8 cellular contexts compared by ENCODE assay signal in the genomic region with DNA sequence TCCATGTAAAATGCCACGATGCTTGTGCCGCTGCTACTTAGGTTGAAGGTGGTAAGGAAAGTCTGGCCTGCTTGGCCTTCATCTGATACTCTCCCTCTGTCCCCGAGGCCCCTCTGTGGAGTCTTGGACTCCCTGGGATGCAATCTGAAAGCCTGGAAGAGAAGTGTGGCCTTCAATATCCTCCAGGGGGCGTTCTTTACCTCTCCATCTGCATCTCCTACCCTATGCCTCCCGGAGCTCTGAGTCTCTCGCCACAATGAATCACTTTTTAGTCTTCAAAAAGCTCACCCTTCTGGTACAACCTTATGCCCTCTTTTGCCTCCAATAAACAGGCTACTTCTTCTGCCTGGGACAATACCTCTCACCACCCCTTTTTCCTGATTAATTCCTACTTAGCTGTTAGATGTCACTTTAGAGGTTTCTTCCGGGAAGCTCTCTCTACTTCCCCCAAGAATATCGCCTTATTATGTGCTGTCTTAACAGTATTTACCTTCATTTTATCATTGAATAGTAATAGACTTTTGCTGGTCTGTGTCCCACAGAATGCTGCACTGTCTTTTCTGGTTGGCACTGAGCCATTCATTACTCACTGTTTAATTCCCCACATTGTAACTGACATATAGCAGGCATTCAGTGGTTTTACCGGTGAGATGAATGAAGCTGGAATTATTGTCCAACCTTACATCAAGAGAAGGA. TPM values are rescaled to one million over a fixed set of nuclear protein-coding genes. Genes with fewer than 3 reads are reported as not detected.
A peak's percentile ranks its signal among the peaks of the same experiment; 100 is the strongest.
DNase-seq lines count a peak whose midpoint lies in the region; ATAC-seq and TF ChIP-seq lines count a peak whose summit lies in the region.

No MANE protein-coding gene starts in this region.

- peak overlapping the region; percentile 55 for H3K27ac ChIP-seq in VCaP

- POLR2A ChIA-PET in HEK293T (lab: Yijun Ruan, JAX), result interaction anchor here (1.5 to 2.0 kb wide), 2 partner anchors 14 to 101 kb away, joined by 4 to 6 read pairs; a partner anchor contains a TSS

- H3K4me3 ChIP-seq in choroid plexus epithelial cell (ENCODE audit: low read depth, low read length), result peak overlapping the region; percentile 5

- peak; percentile 88 for TF ChIP-seq CTCF in VCaP (conservative IDR thresholded peaks at IDR 0.05)
- peak; percentile 90 for TF ChIP-seq CTCF in choroid plexus epithelial cell (conservative IDR thresholded peaks at IDR 0.05; ENCODE audit: low read depth, low read length)

- CTCF ChIA-PET in HEK293T (lab: Yijun Ruan, JAX), result interaction anchor here (0.6 to 2.1 kb wide), 21 partner anchors 8 to 658 kb away, joined by 3 to 25 read pairs (median 4); no protein-coding TSS in a partner anchor

- DNase-seq in DMS79 treated with DMSO at 0.1 percent for 48 hours (lab: John Stamatoyannopoulos, UW), result peak; percentile 39
- DNase-seq in HEK293T (ENCODE audit: extremely low spot score), result peak; percentile 83
- DNase-seq in NCI-H2171 (lab: John Stamatoyannopoulos, UW), result peak; percentile 55
- DNase-seq in choroid plexus epithelial cell (ENCODE audit: low read depth), result peak; percentile 78
- DNase-seq in left lobe of liver (ENCODE audit: low spot score), result no peak
- DNase-seq in stimulated activated CD8-positive, alpha-beta memory T cell treated with anti-CD3 and anti-CD28 coated beads, Interleukin-12 subunit alpha, Interleukin-12 subunit beta, amount 100 ng/mL, for 1 hour (ENCODE audit: low read depth), result peak; percentile 13

- peak; percentile 90 for ATAC-seq in left lobe of liver
- ATAC-seq in HG02840 (IDR thresholded peaks at IDR 0.05; ENCODE audit: low FRiP score, unreplicated experiment), result no peak

TF ChIP-seq in HEK293T, 16 proteins besides CTCF, POLR2A, EP300 and RAD21:
- TF ChIP-seq ZNF384 (IDR thresholded peaks at IDR 0.05) (no peak), L3MBTL2 (conservative IDR thresholded peaks at IDR 0.05) (peak; percentile 22; the same call in 1 of the 2 replicates)

RNA-seq across cellular contexts. Expression of a gene that starts 13.9 kb away (rescaled TPM):
- total RNA-seq in left lobe of liver, result 16.0 TPM

RNA-seq across cellular contexts. Expression of a gene that starts 21.0 kb away (rescaled TPM):
- total RNA-seq in left lobe of liver, result 7.2 TPM
